ENCODE assay signal across 14 cellular contexts in genomic region chr4:3307060-3307459, GRCh38. TPM values are rescaled to one million over a fixed set of nuclear protein-coding genes. Genes with fewer than 3 reads are reported as not detected.
DNase-seq lines count a peak whose midpoint lies in the region; ATAC-seq and TF ChIP-seq lines count a peak whose summit lies in the region.
"Had no signal": no experiment of that assay in that cellular context is flagged by ENCODE, and none has a peak within 500 bp of the region (broad histone marks: within the 10 kb centered on the region; RNA-seq: fewer than 3 reads in every experiment).

No MANE protein-coding gene starts in this region.

- ATAC-seq in right cardiac atrium (no peak), aorta (ENCODE audit: low FRiP score) (no peak)
- ATAC-seq: CD8-positive, alpha-beta T cell had no signal

- H3K27ac ChIP-seq in right cardiac atrium (ENCODE audit: low read length) = no peak overlapping the region
- no peak overlapping the region for H3K27ac ChIP-seq in left ventricle myocardium inferior (replicated peaks)
- no peak overlapping the region for H3K27ac ChIP-seq in coronary artery
- no peak overlapping the region for H3K27ac ChIP-seq in aorta (ENCODE audit: low read depth in 1 of 2, low read length in 2 of 2)
- no peak overlapping the region for H3K27ac ChIP-seq in esophagus muscularis mucosa (replicated peaks in 1 of 4)
- H3K27ac ChIP-seq: HL-60, Peyer's patch, SJSA1 had no signal

- no peaks in the 10 kb centered on the region for H3K9me3 ChIP-seq in right cardiac atrium (ENCODE audit: control insufficient read depth, low read length)
- H3K9me3 ChIP-seq in left ventricle myocardium inferior (replicated peaks) = no peaks in the 10 kb centered on the region
- H3K9me3 ChIP-seq in aorta (ENCODE audit: control insufficient read depth, low read length) = no peaks in the 10 kb centered on the region
- no peaks in the 10 kb centered on the region for H3K9me3 ChIP-seq in esophagus muscularis mucosa
- H3K9me3 ChIP-seq: Peyer's patch, SJSA1 had no signal

- TF ChIP-seq CTCF in left ventricle myocardium inferior (IDR thresholded peaks at IDR 0.05; ENCODE audit: borderline replicate concordance) (no peak), coronary artery (IDR thresholded peaks at IDR 0.05) (no peak), esophagus muscularis mucosa (IDR thresholded peaks at IDR 0.05) (no peak)

- no peaks in the 10 kb centered on the region for H3K36me3 ChIP-seq in left ventricle myocardium inferior
- no peaks in the 10 kb centered on the region for H3K36me3 ChIP-seq in aorta (ENCODE audit: control insufficient read depth in 1 of 2, insufficient read depth in 2 of 2, low read length in 1 of 2)
- H3K36me3 ChIP-seq in esophagus muscularis mucosa = no peaks in the 10 kb centered on the region
- H3K36me3 ChIP-seq: Peyer's patch, SJSA1 had no signal

- TF ChIP-seq POLR2A in esophagus muscularis mucosa (IDR thresholded peaks at IDR 0.05; ENCODE audit: low read depth) = no peak

- 93% methylated on average over 20 of the region's 20 CpGs for WGBS in right cardiac atrium
- WGBS in aorta, 2 donors = 94 to 95% methylated on average over 20 of the region's 20 CpGs
- 95% methylated on average over 20 of the region's 20 CpGs for whole genome bisulfite sequencing in esophagus muscularis mucosa

- H3K4me3 ChIP-seq in right cardiac atrium (ENCODE audit: low read length) = no peak overlapping the region
- no peak overlapping the region for H3K4me3 ChIP-seq in left ventricle myocardium inferior
- H3K4me3 ChIP-seq in coronary artery = no peak overlapping the region
- no peak overlapping the region for H3K4me3 ChIP-seq in aorta (ENCODE audit: low read length in 2 of 2)
- H3K4me3 ChIP-seq in esophagus muscularis mucosa = no peak overlapping the region
- H3K4me3 ChIP-seq: Peyer's patch, SJSA1 had no signal

- intact Hi-C loops in right cardiac atrium (cut with DNase I) (no loop called here), left ventricle myocardium inferior (cut with micrococcal nuclease) (no loop called here), aorta (cut with DNase I) (no loop called here), esophagus muscularis mucosa (cut with DNase I) (no loop called here)

- TF ChIP-seq EP300 in esophagus muscularis mucosa (IDR thresholded peaks at IDR 0.05) = no peak

- peaks cover 14% of the 10 kb centered on the region for H3K4me1 ChIP-seq in right cardiac atrium (ENCODE audit: control insufficient read depth, insufficient read depth, low read length)
- H3K4me1 ChIP-seq in left ventricle myocardium inferior = peaks cover 43% of the 10 kb centered on the region
- no peaks in the 10 kb centered on the region for H3K4me1 ChIP-seq in aorta (ENCODE audit: control insufficient read depth in 1 of 2, insufficient read depth in 2 of 2, low read length in 2 of 2)
- H3K4me1 ChIP-seq in esophagus muscularis mucosa = peaks cover 23 to 71% (median 44%) of the 10 kb centered on the region in 4 donors

- H3K27me3 ChIP-seq in right cardiac atrium (ENCODE audit: control insufficient read depth, insufficient read depth) (no peaks in the 10 kb centered on the region), left ventricle myocardium inferior (ENCODE audit: low read depth) (no peaks in the 10 kb centered on the region), aorta (ENCODE audit: control insufficient read depth in 1 of 2, insufficient read depth in 2 of 2, low read length in 1 of 2) (no peaks in the 10 kb centered on the region), esophagus muscularis mucosa (no peaks in the 10 kb centered on the region)
- H3K27me3 ChIP-seq: Peyer's patch, SJSA1 had no signal

- DNase-seq in right cardiac atrium (peak in 2 of 3 donors; percentile 23), left ventricle myocardium inferior (no peak), coronary artery (ENCODE audit: low spot score) (peak; percentile 29), mesenteric fat pad (ENCODE audit: low spot score) (peak; percentile 57), aorta (peak; percentile 32 to 74), esophagus muscularis mucosa (ENCODE audit: extremely low spot score) (no peak), NCI-H146 treated with DMSO at 0.1 percent for 48 hours (lab: John Stamatoyannopoulos, UW; ENCODE audit: unreplicated experiment) (no peak), NCI-H446 (lab: John Stamatoyannopoulos, UW) (no peak)
- DNase-seq: NCI-H1092 treated with DMSO at 0.1 percent for 48 hours, NCI-H1694 treated with DMSO at 0.1 percent for 48 hours had no signal

RNA-seq across cellular contexts. Expression of gene RGS12, which starts 14.2 kb away (rescaled TPM):
- total RNA-seq in right cardiac atrium = 10 to 100 TPM; 11.6 to 18.2 (median 14.6) TPM
- 20.8 TPM for polyA plus RNA-seq in right cardiac atrium
- 13.4 TPM for total RNA-seq in left ventricle myocardium inferior
- 26.3 TPM for total RNA-seq in mesenteric fat pad
- total RNA-seq in aorta = 10 to 100 TPM; 23.9 to 40.4 TPM
- 10 to 100 TPM; 10.3 to 28.2 TPM for polyA plus RNA-seq in aorta
- 10 to 100 TPM; 16.2 to 23.0 (median 19.2) TPM for total RNA-seq in esophagus muscularis mucosa

RNA-seq across cellular contexts. Expression of gene MSANTD1, which starts 58.1 kb away (rescaled TPM):
- total RNA-seq in right cardiac atrium (under 1 TPM; 0.23 to 0.40 (median 0.34) TPM), left ventricle myocardium inferior (0.44 TPM), mesenteric fat pad (0.80 TPM), aorta (1 to 10 TPM; 1.9 to 3.5 TPM), esophagus muscularis mucosa (under 1 TPM; 0.06 to 0.83 (median 0.40) TPM)
- polyA plus RNA-seq in right cardiac atrium (0.20 TPM), aorta (under 1 TPM in 1 of 2 donors, not detected in 1; 0.33 TPM)

Comparison
In these comparisons a context has a peak if more than half of its experiments do, and no peak if none do; other contexts are left out.
1. DNase-seq: peak in right cardiac atrium (2 of 3), coronary artery (single experiment), mesenteric fat pad (single experiment) and aorta (2 of 2); none in left ventricle myocardium inferior (single experiment), esophagus muscularis mucosa (single experiment), NCI-H146 treated with DMSO at 0.1 percent for 48 hours (single experiment) and NCI-H446 (0 of 2).